ENCODE assay signal across 8 cellular contexts in the genomic region with DNA sequence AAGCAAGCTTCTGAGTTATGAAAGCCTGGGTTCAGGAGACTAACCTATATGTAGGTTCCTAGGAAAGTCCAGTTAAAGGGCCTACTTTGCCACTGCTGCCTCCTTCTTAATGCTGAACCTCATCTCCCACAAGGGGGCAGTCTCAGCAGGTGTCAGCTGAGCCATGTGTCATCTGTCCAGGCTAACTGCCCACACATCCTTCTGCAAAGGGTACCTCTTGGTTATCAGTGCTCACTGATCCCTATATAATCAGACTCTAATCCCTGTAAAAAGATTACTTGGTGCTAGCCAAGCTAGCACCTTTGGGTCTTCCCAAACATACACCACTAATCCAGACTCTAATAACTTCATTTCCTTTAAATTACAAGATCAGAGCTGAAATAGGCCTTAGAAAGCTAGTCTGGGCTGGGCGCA. TPM values are rescaled to one million over a fixed set of nuclear protein-coding genes. Genes with fewer than 3 reads are reported as not detected.
DNase-seq lines count a peak whose midpoint lies in the region; ATAC-seq and TF ChIP-seq lines count a peak whose summit lies in the region.

No MANE protein-coding gene starts in this region.

- intact Hi-C loops in activated CD4-positive, alpha-beta memory T cell treated with anti-CD3 and anti-CD28 coated beads for 36 hours (cut with micrococcal nuclease), result loop anchor here (1.0 kb wide), 2 partner anchors 58 to 74 kb away; no protein-coding TSS in a partner anchor
- intact Hi-C loops in upper lobe of right lung (cut with DNase I), result no loop called here

- H3K36me3 Mint-ChIP-seq in activated CD4-positive, alpha-beta memory T cell treated with anti-CD3 and anti-CD28 coated beads for 36 hours, result peaks cover 59% of the 10 kb centered on the region
- H3K36me3 Mint-ChIP-seq in endothelial cell (ENCODE audit: low read depth, unreplicated experiment) (peaks cover 49% of the 10 kb centered on the region), naive B cell (peaks cover 13 to 22% of the 10 kb centered on the region in 2 donors)

- in situ Hi-C loops in HAP-1 (cut with MboI; ENCODE audit: low sequenced_read_pairs), result no loop called here

- peak in 9 of 14 donors; percentile 13 to 40 (median 26) for DNase-seq in C1 segment of cervical spinal cord (lab: John Stamatoyannopoulos, UW)
- peak; percentile 50 to 78 for DNase-seq in HAP-1 (ENCODE audit: low spot score in 2 of 2)
- peak; percentile 54 for DNase-seq in NCI-H748 treated with DMSO at 0.1 percent for 48 hours (lab: John Stamatoyannopoulos, UW)
- DNase-seq in activated CD4-positive, alpha-beta memory T cell treated with anti-CD3 and anti-CD28 coated beads for 36 hours, result peak; percentile 72
- DNase-seq in endothelial cell (ENCODE audit: low spot score), result peak; percentile 69
- peak; percentile 54 for DNase-seq in naive B cell
- DNase-seq in upper lobe of right lung, result no peak

- POLR2A ChIA-PET in activated CD4-positive, alpha-beta memory T cell treated with anti-CD3 and anti-CD28 coated beads for 36 hours (lab: Charles Lee), result interaction anchor here (0.7 to 4.1 kb wide), 6 partner anchors 9 to 70 kb away, joined by 3 to 19 read pairs (median 4); a partner anchor contains a TSS

- no peaks in the 10 kb centered on the region for H3K4me1 ChIP-seq in HAP-1
- peaks cover 21% of the 10 kb centered on the region for H3K4me1 ChIP-seq in upper lobe of right lung

- ATAC-seq in naive B cell (ENCODE audit: low read depth in 2 of 2), result peak; percentile 64 to 74
- peak; percentile 90 for ATAC-seq in upper lobe of right lung
- no peak for ATAC-seq in HG03108 (IDR thresholded peaks at IDR 0.05; ENCODE audit: unreplicated experiment)

- peak overlapping the region; percentile 73 for H3K27ac Mint-ChIP-seq in activated CD4-positive, alpha-beta memory T cell treated with anti-CD3 and anti-CD28 coated beads for 36 hours
- H3K27ac Mint-ChIP-seq in endothelial cell (ENCODE audit: unreplicated experiment) (no peak overlapping the region), naive B cell (peak overlapping the region in 3 of 6 donors; percentile 49 to 89 (median 63))

- CTCF ChIA-PET in activated CD4-positive, alpha-beta memory T cell treated with anti-CD3 and anti-CD28 coated beads for 36 hours (lab: Charles Lee), result interaction anchor here (0.6 to 4.2 kb wide), 22 partner anchors 9 to 173 kb away, joined by 3 to 142 read pairs (median 6); a partner anchor contains a TSS

- H3K4me1 Mint-ChIP-seq in activated CD4-positive, alpha-beta memory T cell treated with anti-CD3 and anti-CD28 coated beads for 36 hours (ENCODE audit: low read depth), result peaks cover 20% of the 10 kb centered on the region
- H3K4me1 Mint-ChIP-seq in endothelial cell (ENCODE audit: unreplicated experiment) (no peaks in the 10 kb centered on the region), naive B cell (peaks cover 0 to 10% (median 7%) of the 10 kb centered on the region in 3 donors)

- no peaks in the 10 kb centered on the region for H3K27me3 ChIP-seq in HAP-1 (ENCODE audit: low read depth)
- no peaks in the 10 kb centered on the region for H3K27me3 ChIP-seq in upper lobe of right lung

- H3K9me3 Mint-ChIP-seq in activated CD4-positive, alpha-beta memory T cell treated with anti-CD3 and anti-CD28 coated beads for 36 hours, result no peaks in the 10 kb centered on the region
- H3K9me3 Mint-ChIP-seq in endothelial cell (ENCODE audit: unreplicated experiment), result no peaks in the 10 kb centered on the region
- no peaks in the 10 kb centered on the region for H3K9me3 Mint-ChIP-seq in naive B cell

- no peaks in the 10 kb centered on the region for H3K9me3 ChIP-seq in HAP-1
- no peaks in the 10 kb centered on the region for H3K9me3 ChIP-seq in upper lobe of right lung

- no peak overlapping the region for H3K4me3 Mint-ChIP-seq in activated CD4-positive, alpha-beta memory T cell treated with anti-CD3 and anti-CD28 coated beads for 36 hours
- H3K4me3 Mint-ChIP-seq in endothelial cell (ENCODE audit: unreplicated experiment) (no peak overlapping the region), naive B cell (peak overlapping the region in 1 of 8 donors; percentile 15)

- no peaks in the 10 kb centered on the region for H3K27me3 Mint-ChIP-seq in activated CD4-positive, alpha-beta memory T cell treated with anti-CD3 and anti-CD28 coated beads for 36 hours
- H3K27me3 Mint-ChIP-seq in endothelial cell (ENCODE audit: unreplicated experiment) (peaks cover 2% of the 10 kb centered on the region), naive B cell (no peaks in the 10 kb centered on the region)

- no peak overlapping the region for H3K4me3 ChIP-seq in HAP-1
- no peak overlapping the region for H3K4me3 ChIP-seq in upper lobe of right lung

- H3K36me3 ChIP-seq in HAP-1 (replicated peaks) (peaks cover 96% of the 10 kb centered on the region), upper lobe of right lung (peaks cover 92% of the 10 kb centered on the region)

- TF ChIP-seq CTCF in endothelial cell (IDR thresholded peaks at IDR 0.05; ENCODE audit: unreplicated experiment) (peak; percentile 55), upper lobe of right lung (IDR thresholded peaks at IDR 0.05) (peak; percentile 74)

- H3K27ac ChIP-seq in upper lobe of right lung, result peak overlapping the region; percentile 63

RNA-seq across cellular contexts. Expression of a gene that starts 9.0 kb away (rescaled TPM):
- 100 to 1,000 TPM; 479 to 481 TPM for total RNA-seq in activated CD4-positive, alpha-beta memory T cell treated with anti-CD3 and anti-CD28 coated beads for 36 hours
- 325 TPM for total RNA-seq in endothelial cell (ENCODE audit: unreplicated experiment)
- 100 to 1,000 TPM; 171 to 239 (median 203) TPM for polyA plus RNA-seq in naive B cell (ENCODE audit: low read depth in 6 of 6)
- total RNA-seq in upper lobe of right lung, result 401 TPM

RNA-seq across cellular contexts. Expression of a gene that starts 12.5 kb away (rescaled TPM):
- 1 to 10 TPM; 6.0 to 6.2 TPM for total RNA-seq in activated CD4-positive, alpha-beta memory T cell treated with anti-CD3 and anti-CD28 coated beads for 36 hours
- total RNA-seq in endothelial cell (ENCODE audit: unreplicated experiment), result 5.8 TPM
- 1 to 10 TPM in 1 of 6 donors, under 1 TPM in 4, not detected in 1; 0.20 to 1.5 (median 0.41) TPM for polyA plus RNA-seq in naive B cell (ENCODE audit: low read depth in 6 of 6)
- total RNA-seq in upper lobe of right lung, result 6.9 TPM

RNA-seq across cellular contexts. Expression of a gene that starts 12.8 kb away (rescaled TPM):
- 1 to 10 TPM; 5.1 to 5.7 TPM for total RNA-seq in activated CD4-positive, alpha-beta memory T cell treated with anti-CD3 and anti-CD28 coated beads for 36 hours
- total RNA-seq in endothelial cell (ENCODE audit: unreplicated experiment) (4.8 TPM), upper lobe of right lung (0.87 TPM)
- 1 to 10 TPM; 1.6 to 6.8 (median 5.1) TPM for polyA plus RNA-seq in naive B cell (ENCODE audit: low read depth in 6 of 6)

RNA-seq across cellular contexts. Expression of a gene that starts 21.7 kb away (rescaled TPM):
- 1 to 10 TPM; 4.6 to 6.0 TPM for total RNA-seq in activated CD4-positive, alpha-beta memory T cell treated with anti-CD3 and anti-CD28 coated beads for 36 hours
- 8.0 TPM for total RNA-seq in endothelial cell (ENCODE audit: unreplicated experiment)
- polyA plus RNA-seq in naive B cell (ENCODE audit: low read depth in 6 of 6), result 10 to 100 TPM in 5 of 6 donors, 1 to 10 TPM in 1; 9.0 to 20.1 (median 12.9) TPM
- total RNA-seq in upper lobe of right lung, result 8.4 TPM

RNA-seq across cellular contexts. Expression of a gene that starts 38.0 kb away (rescaled TPM):
- total RNA-seq in activated CD4-positive, alpha-beta memory T cell treated with anti-CD3 and anti-CD28 coated beads for 36 hours, result 100 to 1,000 TPM; 184 TPM
- 125 TPM for total RNA-seq in endothelial cell (ENCODE audit: unreplicated experiment)
- 100 to 1,000 TPM; 123 to 249 (median 130) TPM for polyA plus RNA-seq in naive B cell (ENCODE audit: low read depth in 6 of 6)
- total RNA-seq in upper lobe of right lung, result 167 TPM
